In genomic region chr9:129867138-129868032, GRCh38 we compare ENCODE assay signal across 1 cellular context.
TF ChIP-seq lines count a peak whose summit lies in the region.

No MANE protein-coding gene starts in this region.

TF ChIP-seq in GM23338, 12 proteins besides CTCF, POLR2A, EP300 and RAD21 (continued from another document):
- no peak for TF ChIP-seq REST (IDR thresholded peaks at IDR 0.05; ENCODE audit: unreplicated experiment)
- TF ChIP-seq CREB1 (CRISPR knock-in tag; IDR thresholded peaks at IDR 0.05; ENCODE audit: low read depth), result no peak
- TF ChIP-seq ZNF462 (CRISPR knock-in tag; IDR thresholded peaks at IDR 0.05), result no peak
- no peak for TF ChIP-seq ETS1 (IDR thresholded peaks at IDR 0.05)
- TF ChIP-seq ZNF114 (CRISPR knock-in tag; IDR thresholded peaks at IDR 0.05), result no peak
- TF ChIP-seq POLR2AphosphoS5 (IDR thresholded peaks at IDR 0.05; ENCODE audit: low read depth), result no peak
- TF ChIP-seq NANOG (IDR thresholded peaks at IDR 0.05; ENCODE audit: borderline replicate concordance), result no peak
- no peak for TF ChIP-seq EZH2 (IDR thresholded peaks at IDR 0.05; ENCODE audit: low read depth, unreplicated experiment)
- TF ChIP-seq ZNF331 (CRISPR knock-in tag; IDR thresholded peaks at IDR 0.05; ENCODE audit: low read depth), result no peak
